ENCODE assay signal across 8 cellular contexts in genomic region chr19:53195265-53195879, GRCh38. TPM values are rescaled to one million over a fixed set of nuclear protein-coding genes. Genes with fewer than 3 reads are reported as not detected.
DNase-seq lines count a peak whose midpoint lies in the region; ATAC-seq, FAIRE-seq and TF ChIP-seq lines count a peak whose summit lies in the region.

No MANE protein-coding gene starts in this region.

- peaks cover 36% of the 10 kb centered on the region for H3K4me1 Mint-ChIP-seq in activated T-cell treated with anti-CD3 and anti-CD28 coated beads, Interleukin-2, amount 50 U/mL, for 72 hours (ENCODE audit: low read depth)

- peaks cover 6% of the 10 kb centered on the region for H3F3A ChIP-seq in neural cell (ENCODE audit: insufficient read depth, low read length, poor library complexity, severe bottlenecking)

- peak; percentile 22 for DNase-seq in DMS153 treated with DMSO at 0.1 percent for 48 hours (lab: John Stamatoyannopoulos, UW; ENCODE audit: unreplicated experiment)
- peak; percentile 57 for DNase-seq in RCC 7860 (ENCODE audit: low spot score)
- peak; percentile 67 to 72 for DNase-seq in activated T-cell treated with anti-CD3 and anti-CD28 coated beads, Interleukin-2, amount 50 U/mL, for 72 hours
- DNase-seq in fibroblast of gingiva (ENCODE audit: low read depth): peak; percentile 70
- DNase-seq in stomach: peak; percentile 86

- no peaks in the 10 kb centered on the region for H3K9me2 ChIP-seq in neural cell (ENCODE audit: insufficient read depth, low read length)

- H3K9me3 ChIP-seq in neural cell (ENCODE audit: low read length): no peaks in the 10 kb centered on the region
- H3K9me3 ChIP-seq in stomach: peaks cover 0 to 35% (median 16%) of the 10 kb centered on the region in 4 donors

- H3K4me3 Mint-ChIP-seq in activated T-cell treated with anti-CD3 and anti-CD28 coated beads, Interleukin-2, amount 50 U/mL, for 72 hours: peak overlapping the region; percentile 24 to 45

- peak; percentile 95 for TF ChIP-seq RAD21 in neural cell (conservative IDR thresholded peaks at IDR 0.05)

- H3K36me3 Mint-ChIP-seq in activated T-cell treated with anti-CD3 and anti-CD28 coated beads, Interleukin-2, amount 50 U/mL, for 72 hours (ENCODE audit: insufficient read depth in 2 of 2): peaks cover 38 to 41% of the 10 kb centered on the region in 2 donors

- no peak for TF ChIP-seq POLR2A in stomach (IDR thresholded peaks at IDR 0.05)

- H3K79me2 ChIP-seq in neural cell (replicated peaks; ENCODE audit: insufficient read depth, low read length): no peaks in the 10 kb centered on the region

- H3K4me1 ChIP-seq in stomach: peaks cover 4 to 35% (median 26%) of the 10 kb centered on the region in 4 donors

- H3K36me3 ChIP-seq in neural cell (ENCODE audit: insufficient read depth, low read length): no peaks in the 10 kb centered on the region
- peaks cover 0 to 34% (median 25%) of the 10 kb centered on the region in 4 donors for H3K36me3 ChIP-seq in stomach

- WGBS in stomach, 5 donors: 0% methylated on average over 3 of the region's 3 CpGs

- no peak overlapping the region for H3K27ac Mint-ChIP-seq in activated T-cell treated with anti-CD3 and anti-CD28 coated beads, Interleukin-2, amount 50 U/mL, for 72 hours

- no peak overlapping the region for H3K4me3 ChIP-seq in neural cell (ENCODE audit: low read length)
- no peak overlapping the region for H3K4me3 ChIP-seq in stomach

- TF ChIP-seq CTCF in LNCAP (IDR thresholded peaks at IDR 0.05) (peak; percentile 85), neural cell (IDR thresholded peaks at IDR 0.05; ENCODE audit: poor library complexity, severe bottlenecking) (peak; percentile 96), stomach (IDR thresholded peaks at IDR 0.05) (peak in 5 of 7 experiments; percentile 82 to 96 (median 90))

- no peaks in the 10 kb centered on the region for H4K20me1 ChIP-seq in neural cell (ENCODE audit: insufficient read depth)

- peak; percentile 7 for FAIRE-seq in RCC 7860 (lab: Jason Lieb, UNC)

- ATAC-seq in activated T-cell treated with anti-CD3 and anti-CD28 coated beads, Interleukin-2, amount 50 U/mL, for 72 hours (replicated peaks in 1 of 2): peak; percentile 28 to 46
- ATAC-seq in HG02610 (IDR thresholded peaks at IDR 0.05; ENCODE audit: unreplicated experiment): no peak

- intact Hi-C loops in stomach (cut with DNase I; ENCODE audit: low total_unique reads): loop anchor here (10.0 kb wide), 4 partner anchors 139 to 549 kb away; partner anchors contain the start of genes ZNF525 and ZNF845

- H3K27ac ChIP-seq in neural cell (ENCODE audit: low read length) (no peak overlapping the region), stomach (peak overlapping the region in 2 of 5 donors; percentile 48 to 55)

- peak; percentile 12 for TF ChIP-seq EP300 in neural cell (conservative IDR thresholded peaks at IDR 0.05; ENCODE audit: poor library complexity, severe bottlenecking)
- TF ChIP-seq EP300 in stomach (IDR thresholded peaks at IDR 0.05): no peak

- no peaks in the 10 kb centered on the region for H3K27me3 Mint-ChIP-seq in activated T-cell treated with anti-CD3 and anti-CD28 coated beads, Interleukin-2, amount 50 U/mL, for 72 hours (ENCODE audit: low read depth)

- H3K4me2 ChIP-seq in neural cell (ENCODE audit: low read length): no peak overlapping the region

- no peaks in the 10 kb centered on the region for H3K27me3 ChIP-seq in neural cell (ENCODE audit: insufficient read depth, low read depth, low read length)
- no peaks in the 10 kb centered on the region for H3K27me3 ChIP-seq in stomach

- H3K9ac ChIP-seq in neural cell (ENCODE audit: low read length): peak overlapping the region; percentile 20

- H2AFZ ChIP-seq in neural cell (ENCODE audit: low read depth, low read length): no peak overlapping the region

- peaks cover 10 to 19% of the 10 kb centered on the region in 2 donors for H3K9me3 Mint-ChIP-seq in activated T-cell treated with anti-CD3 and anti-CD28 coated beads, Interleukin-2, amount 50 U/mL, for 72 hours

TF ChIP-seq in neural cell, 6 proteins besides CTCF, POLR2A, EP300 and RAD21:
- TF ChIP-seq SMC3 (conservative IDR thresholded peaks at IDR 0.05; ENCODE audit: poor library complexity) (peak; percentile 84), REST (IDR thresholded peaks at IDR 0.05; ENCODE audit: borderline replicate concordance) (no peak), MXI1 (conservative IDR thresholded peaks at IDR 0.05; ENCODE audit: poor library complexity, severe bottlenecking) (no peak), TAF1 (IDR thresholded peaks at IDR 0.05; ENCODE audit: low read depth) (no peak), EZH2 (IDR thresholded peaks at IDR 0.05; ENCODE audit: borderline replicate concordance, insufficient read depth, low read length, poor library complexity, severe bottlenecking) (no peak), POLR2AphosphoS5 (IDR thresholded peaks at IDR 0.05) (peak; percentile 15)

RNA-seq across cellular contexts. Expression of gene ZNF665, which starts 2.2 kb away (rescaled TPM):
- 1 to 10 TPM; 5.6 to 6.5 TPM for total RNA-seq in activated T-cell treated with anti-CD3 and anti-CD28 coated beads, Interleukin-2, amount 50 U/mL, for 72 hours
- polyA plus RNA-seq in neural cell: 2.6 and 2.8 TPM in 2 replicates
- polyA minus RNA-seq in neural cell: 8.3 and 9.6 TPM in 2 replicates
- total RNA-seq in stomach: 1 to 10 TPM in 4 of 5 donors, under 1 TPM in 1; 0.72 to 9.5 (median 1.8) TPM
- 1 to 10 TPM; 1.2 to 2.9 (median 2.3) TPM for polyA plus RNA-seq in stomach

RNA-seq across cellular contexts. Expression of gene ZNF347, which starts 36.5 kb away (rescaled TPM):
- 1 to 10 TPM; 4.7 to 6.5 TPM for total RNA-seq in activated T-cell treated with anti-CD3 and anti-CD28 coated beads, Interleukin-2, amount 50 U/mL, for 72 hours
- polyA plus RNA-seq in neural cell (7.4 and 7.7 TPM in 2 replicates), stomach (1 to 10 TPM; 1.3 to 2.3 (median 1.4) TPM)
- 21.7 and 27.1 TPM in 2 replicates for polyA minus RNA-seq in neural cell
- total RNA-seq in stomach: 10 to 100 TPM in 3 of 5 donors, 1 to 10 TPM in 2; 3.9 to 19.3 (median 12.5) TPM

RNA-seq across cellular contexts. Expression of gene ZNF677, which starts 59.3 kb away (rescaled TPM):
- total RNA-seq in activated T-cell treated with anti-CD3 and anti-CD28 coated beads, Interleukin-2, amount 50 U/mL, for 72 hours: 10 to 100 TPM in 1 of 2 donors, 1 to 10 TPM in 1; 9.0 to 10.5 TPM
- polyA plus RNA-seq in neural cell (35.4 and 39.4 TPM in 2 replicates), stomach (10 to 100 TPM in 1 of 3 donors, 1 to 10 TPM in 2; 6.2 to 11.2 (median 7.5) TPM)
- 52.8 and 69.1 TPM in 2 replicates for polyA minus RNA-seq in neural cell
- total RNA-seq in stomach: 10 to 100 TPM in 1 of 5 donors, 1 to 10 TPM in 2, not detected in 2; 6.5 to 35.6 (median 9.8) TPM

Comparison
In these comparisons a context has a peak if more than half of its experiments do, and no peak if none do; other contexts are left out.
1. DNase-seq: peak in every context shown above with its lines; median percentile 86 in stomach; 70 in fibroblast of gingiva; 70 in activated T-cell treated with anti-CD3 and anti-CD28 coated beads, Interleukin-2, amount 50 U/mL, for 72 hours; 57 in RCC 7860; 22 in DMS153 treated with DMSO at 0.1 percent for 48 hours.